Comparison of ENCODE assay signal across 7 cellular contexts in the genomic region with DNA sequence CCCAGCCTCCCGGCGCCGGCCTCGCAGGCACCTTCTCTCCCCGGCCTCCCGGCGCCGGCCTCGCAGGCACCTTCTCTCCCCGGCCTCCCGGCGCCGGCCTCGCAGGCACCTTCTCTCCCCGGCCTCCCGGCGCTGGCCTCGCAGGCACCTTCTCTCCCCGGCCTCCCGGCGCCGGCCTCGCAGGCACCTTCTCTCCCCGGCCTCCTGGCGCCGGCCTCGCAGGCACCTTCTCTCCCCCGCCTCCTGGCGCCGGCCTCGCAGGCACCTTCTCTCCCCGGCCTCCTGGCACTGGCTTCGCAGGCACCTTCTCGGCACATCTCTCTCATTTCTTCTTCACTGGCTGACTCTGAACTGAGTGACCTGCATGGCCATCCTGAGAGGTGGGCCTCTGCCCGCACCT. TPM values are rescaled to one million over a fixed set of nuclear protein-coding genes. Genes with fewer than 3 reads are reported as not detected.
DNase-seq lines count a peak whose midpoint lies in the region; ATAC-seq, FAIRE-seq and TF ChIP-seq lines count a peak whose summit lies in the region.
"Not testable (repeated sequence)": the region's sequence is repeated elsewhere in the genome, so short reads cannot be mapped to it uniquely, and the experiment has no call there.

No MANE protein-coding gene starts in this region.

- H2BK5ac ChIP-seq in neuronal stem cell (ENCODE audit: low read length) = peak overlapping the region; percentile 26

- not testable (repeated sequence) for H3K4me3 ChIP-seq in esophagus muscularis mucosa; kidney (ENCODE audit: low read length in 2 of 2); neuronal stem cell (ENCODE audit: low read length in 2 of 2); vagina

- H3K4ac ChIP-seq in neuronal stem cell (ENCODE audit: low read length) = not testable (repeated sequence)

- peaks cover 12% of the 10 kb centered on the region for H3K36me3 Mint-ChIP-seq in glutamatergic neuron (ENCODE audit: unreplicated experiment)

- intact Hi-C loops in esophagus muscularis mucosa (cut with DNase I); Right ventricle myocardium superior (cut with DNase I); kidney (cut with DNase I); vagina (cut with DNase I): not testable (repeated sequence)

- not testable (repeated sequence) for H4K8ac ChIP-seq in neuronal stem cell (ENCODE audit: low read depth, low read length)

- peaks cover 10% of the 10 kb centered on the region for H3K9me3 Mint-ChIP-seq in glutamatergic neuron (ENCODE audit: unreplicated experiment)

- not testable (repeated sequence) for H3K27me3 ChIP-seq in esophagus muscularis mucosa; neuronal stem cell (ENCODE audit: control insufficient read depth in 3 of 3, insufficient read depth in 3 of 3, low read depth in 1 of 3, low read length in 3 of 3); vagina

- not testable (repeated sequence) for TF ChIP-seq EP300 in esophagus muscularis mucosa (IDR thresholded peaks at IDR 0.05)

- H3K18ac ChIP-seq in neuronal stem cell (ENCODE audit: low read length) = not testable (repeated sequence)

- POLR2A ChIA-PET in RWPE1 (lab: Yijun Ruan, JAX; ENCODE audit: low non-redundant PET) = not testable (repeated sequence)

- not testable (repeated sequence) for TF ChIP-seq POLR2A in esophagus muscularis mucosa (IDR thresholded peaks at IDR 0.05; ENCODE audit: low read depth); vagina (IDR thresholded peaks at IDR 0.05)

- not testable (repeated sequence) for H2AFZ ChIP-seq in neuronal stem cell (ENCODE audit: low read length)

- peaks cover 33 to 92% (median 89%) of the 10 kb centered on the region in 4 donors for H3K36me3 ChIP-seq in esophagus muscularis mucosa
- not testable (repeated sequence) for H3K36me3 ChIP-seq in kidney (ENCODE audit: control insufficient read depth in 1 of 2, insufficient read depth in 2 of 2, low read length in 2 of 2); neuronal stem cell (replicated peaks in 1 of 2; ENCODE audit: control insufficient read depth in 2 of 2, insufficient read depth in 2 of 2, low read length in 2 of 2)
- peaks cover 0 to 49% of the 10 kb centered on the region in 2 donors for H3K36me3 ChIP-seq in vagina

- peaks cover 13 to 25% (median 19%) of the 10 kb centered on the region in 4 donors for H3K4me1 ChIP-seq in esophagus muscularis mucosa
- not testable (repeated sequence) for H3K4me1 ChIP-seq in kidney (ENCODE audit: control insufficient read depth in 1 of 2, insufficient read depth in 1 of 2, low read depth in 1 of 2, low read length in 2 of 2)
- H3K4me1 ChIP-seq in neuronal stem cell (ENCODE audit: control insufficient read depth in 2 of 2, insufficient read depth in 1 of 2, low read depth in 1 of 2, low read length in 2 of 2) = peaks cover 2 to 11% of the 10 kb centered on the region in 2 donors
- H3K4me1 ChIP-seq in vagina = peaks cover 14% of the 10 kb centered on the region

- not testable (repeated sequence) for H3K14ac ChIP-seq in neuronal stem cell (ENCODE audit: low read length)

- TF ChIP-seq CTCF in RWPE1 (conservative IDR thresholded peaks at IDR 0.05; ENCODE audit: low read depth); esophagus muscularis mucosa (IDR thresholded peaks at IDR 0.05); glutamatergic neuron (IDR thresholded peaks at IDR 0.05; ENCODE audit: partially characterized antibody, unreplicated experiment); kidney (IDR thresholded peaks at IDR 0.05; ENCODE audit: borderline replicate concordance, extremely low read depth, insufficient read depth); vagina (IDR thresholded peaks at IDR 0.05): not testable (repeated sequence)

- H3K4me2 ChIP-seq in neuronal stem cell (ENCODE audit: insufficient read depth, low read length, poor library complexity, severe bottlenecking) = not testable (repeated sequence)

- H3K27ac ChIP-seq in RWPE1 = peak overlapping the region; percentile 24
- peak overlapping the region in 3 of 4 donors; percentile 37 to 57 (median 45) for H3K27ac ChIP-seq in esophagus muscularis mucosa (replicated peaks in 1 of 4)
- not testable (repeated sequence) for H3K27ac ChIP-seq in kidney (ENCODE audit: low read depth in 2 of 2, low read length in 2 of 2); neuronal stem cell (replicated peaks; ENCODE audit: low read length)
- peak overlapping the region; percentile 39 for H3K27ac ChIP-seq in vagina

- not testable (repeated sequence) for H2BK15ac ChIP-seq in neuronal stem cell (ENCODE audit: low read length)

- not testable (repeated sequence) for H3K4me1 Mint-ChIP-seq in glutamatergic neuron (ENCODE audit: low read depth, unreplicated experiment)

- H3K4me3 Mint-ChIP-seq in glutamatergic neuron (ENCODE audit: unreplicated experiment) = not testable (repeated sequence)

- not testable (repeated sequence) for H2BK120ac ChIP-seq in neuronal stem cell (ENCODE audit: low read depth, low read length)

- H3K23ac ChIP-seq in neuronal stem cell (ENCODE audit: low read depth, low read length, poor library complexity) = not testable (repeated sequence)

- not testable (repeated sequence) for DNase-seq in RWPE1 (ENCODE audit: low spot score); esophagus muscularis mucosa (ENCODE audit: extremely low spot score); neuronal stem cell (ENCODE audit: low spot score); vagina (ENCODE audit: extremely low spot score in 2 of 2)
- DNase-seq in glutamatergic neuron (peak; percentile 12), Right ventricle myocardium superior (peak; percentile 12), kidney (peak; percentile 23)

- not testable (repeated sequence) for ATAC-seq in Right ventricle myocardium superior (ENCODE audit: poor library complexity)

- H4K91ac ChIP-seq in neuronal stem cell (ENCODE audit: low read depth, low read length, poor library complexity) = not testable (repeated sequence)

- not testable (repeated sequence) for H2AK5ac ChIP-seq in neuronal stem cell (ENCODE audit: low read depth, low read length)

- H3K79me1 ChIP-seq in neuronal stem cell (ENCODE audit: low read depth, low read length) = not testable (repeated sequence)

- H2BK12ac ChIP-seq in neuronal stem cell (ENCODE audit: low read length) = not testable (repeated sequence)

- not testable (repeated sequence) for H3K9ac ChIP-seq in kidney (ENCODE audit: low read length in 2 of 2); neuronal stem cell (ENCODE audit: low read depth, low read length, poor library complexity)

- not testable (repeated sequence) for H3K27me3 Mint-ChIP-seq in glutamatergic neuron (ENCODE audit: unreplicated experiment)

- 87% methylated on average over 32 of the region's 35 CpGs for WGBS in esophagus muscularis mucosa
- WGBS in neuronal stem cell (ENCODE audit: extremely low coverage in 2 of 2, insufficient read length in 2 of 2, insufficient replicate concordance in 1 of 2), 2 donors = no CpG with 5 or more reads among the region's 35 CpGs

- not testable (repeated sequence) for H3K9me3 ChIP-seq in esophagus muscularis mucosa; kidney (ENCODE audit: control insufficient read depth in 1 of 2, low read length in 2 of 2); neuronal stem cell (replicated peaks in 1 of 2; ENCODE audit: control insufficient read depth in 2 of 2, insufficient read depth in 1 of 2, low read depth in 1 of 2, low read length in 2 of 2); vagina

- H3K27ac Mint-ChIP-seq in glutamatergic neuron (ENCODE audit: unreplicated experiment) = not testable (repeated sequence)

- FAIRE-seq in kidney (lab: Jason Lieb, UNC) = not testable (repeated sequence)

- CTCF ChIA-PET in RWPE1 (lab: Yijun Ruan, JAX) = not testable (repeated sequence)

RNA-seq across cellular contexts. Expression of gene GAS6, which starts 37.4 kb away (rescaled TPM):
- total RNA-seq in esophagus muscularis mucosa (100 to 1,000 TPM; 241 to 459 (median 346) TPM), glutamatergic neuron (ENCODE audit: unreplicated experiment) (47.6 TPM), Right ventricle myocardium superior (181 TPM), kidney (83.5 TPM), vagina (215 TPM)
- polyA plus RNA-seq in kidney (ENCODE audit: insufficient read depth, low read depth, low replicate concordance) = 135 TPM
- polyA plus RNA-seq in neuronal stem cell (2013, experiment 1 of 2) = 34.2 TPM
- 33.8 TPM for polyA plus RNA-seq in neuronal stem cell (2013, experiment 2 of 2)
